In genomic region chr5:65828022-65828421, GRCh38 we compare ENCODE assay signal across 19 cellular contexts.
DNase-seq lines count a peak whose midpoint lies in the region; ATAC-seq and TF ChIP-seq lines count a peak whose summit lies in the region.
"Had no signal": no experiment of that assay in that cellular context is flagged by ENCODE, and none has a peak within 500 bp of the region (broad histone marks: within the 10 kb centered on the region; RNA-seq: fewer than 3 reads in every experiment).

No MANE protein-coding gene starts in this region.

- H3K9ac ChIP-seq in SK-N-MC (ENCODE audit: insufficient read length) (no peak overlapping the region), mesendoderm (ENCODE audit: low read length) (no peak overlapping the region)

- no peak overlapping the region for H3K56ac ChIP-seq in mesendoderm (ENCODE audit: low read length)

- H3K27ac Mint-ChIP-seq in chondrocyte (ENCODE audit: unreplicated experiment): peak overlapping the region; percentile 56
- H3K27ac Mint-ChIP-seq in mesothelial cell of epicardium: peak overlapping the region; percentile 33
- no peak overlapping the region for H3K27ac Mint-ChIP-seq in stimulated activated memory B cell treated with anti-CD40 and anti-IgM and Interleukin-4, amounts not matched to agents 10 μg/mL and 1 μg/mL and 100 μg/mL, for 72 hours
- no peak overlapping the region for H3K27ac Mint-ChIP-seq in activated CD8-positive, alpha-beta memory T cell treated with anti-CD3 and anti-CD28 coated beads, Interleukin-2, amount 10 ng/mL, durations not matched to agents 7 days and 5 days
- H3K27ac Mint-ChIP-seq: B cell; CD4-positive, alpha-beta memory T cell; IgD-negative memory B cell had no signal

- H3K4me3 Mint-ChIP-seq in chondrocyte (ENCODE audit: unreplicated experiment) (peak overlapping the region; percentile 23), mesothelial cell of epicardium (no peak overlapping the region)
- H3K4me3 Mint-ChIP-seq in stimulated activated memory B cell treated with anti-CD40 and anti-IgM and Interleukin-4, amounts not matched to agents 10 μg/mL and 1 μg/mL and 100 μg/mL, for 72 hours: no peak overlapping the region
- H3K4me3 Mint-ChIP-seq in activated CD8-positive, alpha-beta memory T cell treated with anti-CD3 and anti-CD28 coated beads, Interleukin-2, amount 10 ng/mL, durations not matched to agents 7 days and 5 days: no peak overlapping the region
- H3K4me3 Mint-ChIP-seq: B cell; CD4-positive, alpha-beta memory T cell had no signal

- H3K27me3 ChIP-seq in thoracic aorta (replicated peaks; ENCODE audit: insufficient read depth): no peaks in the 10 kb centered on the region
- H3K27me3 ChIP-seq in mesendoderm (ENCODE audit: insufficient read depth, low read length, poor library complexity): no peaks in the 10 kb centered on the region

- H3K4me2 ChIP-seq in mesendoderm (ENCODE audit: low read length): no peak overlapping the region

- H3K27me3 Mint-ChIP-seq in chondrocyte (ENCODE audit: low read depth): no peaks in the 10 kb centered on the region
- no peaks in the 10 kb centered on the region for H3K27me3 Mint-ChIP-seq in mesothelial cell of epicardium (ENCODE audit: low read depth)
- no peaks in the 10 kb centered on the region for H3K27me3 Mint-ChIP-seq in stimulated activated memory B cell treated with anti-CD40 and anti-IgM and Interleukin-4, amounts not matched to agents 10 μg/mL and 1 μg/mL and 100 μg/mL, for 72 hours
- no peaks in the 10 kb centered on the region for H3K27me3 Mint-ChIP-seq in activated CD8-positive, alpha-beta memory T cell treated with anti-CD3 and anti-CD28 coated beads, Interleukin-2, amount 10 ng/mL, durations not matched to agents 7 days and 5 days
- H3K27me3 Mint-ChIP-seq: B cell; CD4-positive, alpha-beta memory T cell; IgD-negative memory B cell had no signal

- ATAC-seq in thoracic aorta (ENCODE audit: insufficient number of reproducible peaks, low FRiP score, low read depth): no peak
- ATAC-seq in stimulated activated memory B cell treated with anti-CD40 and anti-IgM and Interleukin-4, amounts not matched to agents 10 μg/mL and 1 μg/mL and 100 μg/mL, for 72 hours: no peak
- no peak for ATAC-seq in activated CD8-positive, alpha-beta memory T cell treated with anti-CD3 and anti-CD28 coated beads, Interleukin-2, amount 10 ng/mL, durations not matched to agents 7 days and 5 days

- no peaks in the 10 kb centered on the region for H3K79me1 ChIP-seq in mesendoderm (ENCODE audit: low read length)

- H2BK15ac ChIP-seq in mesendoderm (replicated peaks; ENCODE audit: low read depth): no peak overlapping the region

- CTCF ChIA-PET in activated CD8-positive, alpha-beta memory T cell treated with anti-CD3 and anti-CD28 coated beads, Interleukin-2, amount 10 ng/mL, durations not matched to agents 7 days and 5 days (lab: Charles Lee): no interaction called here

- H2AK5ac ChIP-seq in mesendoderm (ENCODE audit: low read length): no peak overlapping the region

- H3K36me3 ChIP-seq in SK-N-MC (ENCODE audit: insufficient read depth, low read length): no peaks in the 10 kb centered on the region
- no peaks in the 10 kb centered on the region for H3K36me3 ChIP-seq in thoracic aorta
- no peaks in the 10 kb centered on the region for H3K36me3 ChIP-seq in mesendoderm (ENCODE audit: control insufficient read depth, insufficient read depth, low read length)

- H4K5ac ChIP-seq in mesendoderm (ENCODE audit: low read length): no peak overlapping the region

- H4K8ac ChIP-seq in mesendoderm (ENCODE audit: low read depth, low read length): no peak overlapping the region

- H3K36me3 Mint-ChIP-seq in chondrocyte (ENCODE audit: low read depth) (peaks cover 7% of the 10 kb centered on the region), mesothelial cell of epicardium (peaks cover 3% of the 10 kb centered on the region)
- peaks cover 13% of the 10 kb centered on the region for H3K36me3 Mint-ChIP-seq in stimulated activated memory B cell treated with anti-CD40 and anti-IgM and Interleukin-4, amounts not matched to agents 10 μg/mL and 1 μg/mL and 100 μg/mL, for 72 hours
- H3K36me3 Mint-ChIP-seq in activated CD8-positive, alpha-beta memory T cell treated with anti-CD3 and anti-CD28 coated beads, Interleukin-2, amount 10 ng/mL, durations not matched to agents 7 days and 5 days: peaks cover 5% of the 10 kb centered on the region
- H3K36me3 Mint-ChIP-seq: CD4-positive, alpha-beta memory T cell had no signal

- no peak overlapping the region for H2BK120ac ChIP-seq in mesendoderm (ENCODE audit: low read depth, low read length)

- H3K4me3 ChIP-seq in SK-N-MC (no peak overlapping the region), thoracic aorta (peak overlapping the region; percentile 29), mesendoderm (ENCODE audit: low read length) (no peak overlapping the region)

- H3K4me1 ChIP-seq in thoracic aorta (ENCODE audit: control insufficient read depth in 1 of 2, low read depth in 2 of 2): peaks cover 6 to 14% of the 10 kb centered on the region in 2 donors
- peaks cover 2% of the 10 kb centered on the region for H3K4me1 ChIP-seq in mesendoderm (ENCODE audit: control insufficient read depth, low read depth, low read length)

- TF ChIP-seq CTCF in chondrocyte (IDR thresholded peaks at IDR 0.05) (no peak), mesothelial cell of epicardium (IDR thresholded peaks at IDR 0.05; ENCODE audit: unreplicated experiment) (no peak), thoracic aorta (IDR thresholded peaks at IDR 0.05) (no peak)

- DNase-seq in SK-N-MC (ENCODE audit: low read depth, low spot score) (no peak), chondrocyte (ENCODE audit: low spot score) (no peak), mesothelial cell of epicardium (ENCODE audit: low spot score in 2 of 2, unreplicated experiment in 2 of 2) (no peak), thoracic aorta (ENCODE audit: low spot score) (no peak), Ammon's horn (ENCODE audit: low spot score) (no peak), mesendoderm (no peak)
- no peak for DNase-seq in activated CD8-positive, alpha-beta memory T cell treated with anti-CD3 and anti-CD28 coated beads, Interleukin-2, amount 10 ng/mL, durations not matched to agents 7 days and 5 days
- DNase-seq: Calu3; CD4-positive, alpha-beta memory T cell; DMS53; H7; NCI-H187; NCI-H345; NCI-H69; NK-92 treated with Interleukin-12 subunit alpha and Interleukin-12 subunit beta, amount 100 ng/mL, for 24 hours; RPMI8226 had no signal

- no peaks in the 10 kb centered on the region for H3K9me3 Mint-ChIP-seq in chondrocyte (ENCODE audit: low read depth)
- H3K9me3 Mint-ChIP-seq in mesothelial cell of epicardium: no peaks in the 10 kb centered on the region
- no peaks in the 10 kb centered on the region for H3K9me3 Mint-ChIP-seq in stimulated activated memory B cell treated with anti-CD40 and anti-IgM and Interleukin-4, amounts not matched to agents 10 μg/mL and 1 μg/mL and 100 μg/mL, for 72 hours
- no peaks in the 10 kb centered on the region for H3K9me3 Mint-ChIP-seq in activated CD8-positive, alpha-beta memory T cell treated with anti-CD3 and anti-CD28 coated beads, Interleukin-2, amount 10 ng/mL, durations not matched to agents 7 days and 5 days (ENCODE audit: low read depth)
- H3K9me3 Mint-ChIP-seq: CD4-positive, alpha-beta memory T cell; IgD-negative memory B cell had no signal

- H3K23ac ChIP-seq in mesendoderm (ENCODE audit: low read length): no peak overlapping the region

- peak overlapping the region; percentile 48 for H3K27ac ChIP-seq in SK-N-MC
- H3K27ac ChIP-seq in thoracic aorta: no peak overlapping the region
- no peak overlapping the region for H3K27ac ChIP-seq in mesendoderm (ENCODE audit: low read depth, low read length)

- H3K18ac ChIP-seq in mesendoderm (ENCODE audit: low read length): no peak overlapping the region

- no peaks in the 10 kb centered on the region for H3K79me2 ChIP-seq in mesendoderm (ENCODE audit: control insufficient read depth, insufficient read depth, low read length)

- H3K9me3 ChIP-seq in SK-N-MC (ENCODE audit: low read depth, low read length) (no peaks in the 10 kb centered on the region), thoracic aorta (no peaks in the 10 kb centered on the region)

- H2BK5ac ChIP-seq in mesendoderm (ENCODE audit: low read length): no peak overlapping the region

- no CpG with 5 or more reads among the region's 4 CpGs for WGBS in mesendoderm (ENCODE audit: extremely low coverage, insufficient coverage, low lambda C conversion rate)

- H3K4me1 Mint-ChIP-seq in chondrocyte (ENCODE audit: low read depth) (peaks cover 31% of the 10 kb centered on the region), mesothelial cell of epicardium (peaks cover 31% of the 10 kb centered on the region)
- peaks cover 23% of the 10 kb centered on the region for H3K4me1 Mint-ChIP-seq in stimulated activated memory B cell treated with anti-CD40 and anti-IgM and Interleukin-4, amounts not matched to agents 10 μg/mL and 1 μg/mL and 100 μg/mL, for 72 hours
- peaks cover 20% of the 10 kb centered on the region for H3K4me1 Mint-ChIP-seq in activated CD8-positive, alpha-beta memory T cell treated with anti-CD3 and anti-CD28 coated beads, Interleukin-2, amount 10 ng/mL, durations not matched to agents 7 days and 5 days

- H3K4ac ChIP-seq in mesendoderm (ENCODE audit: low read depth, low read length): no peak overlapping the region

Comparison
In these comparisons a context has a peak if more than half of its experiments do, and no peak if none do; other contexts are left out.
1. H3K27ac Mint-ChIP-seq: peak in chondrocyte (single experiment) and mesothelial cell of epicardium (single experiment); none in stimulated activated memory B cell treated with anti-CD40 and anti-IgM and Interleukin-4, amounts not matched to agents 10 μg/mL and 1 μg/mL and 100 μg/mL, for 72 hours (single experiment) and activated CD8-positive, alpha-beta memory T cell treated with anti-CD3 and anti-CD28 coated beads, Interleukin-2, amount 10 ng/mL, durations not matched to agents 7 days and 5 days (single experiment).